19 cellular contexts compared by ENCODE assay signal in the genomic region with DNA sequence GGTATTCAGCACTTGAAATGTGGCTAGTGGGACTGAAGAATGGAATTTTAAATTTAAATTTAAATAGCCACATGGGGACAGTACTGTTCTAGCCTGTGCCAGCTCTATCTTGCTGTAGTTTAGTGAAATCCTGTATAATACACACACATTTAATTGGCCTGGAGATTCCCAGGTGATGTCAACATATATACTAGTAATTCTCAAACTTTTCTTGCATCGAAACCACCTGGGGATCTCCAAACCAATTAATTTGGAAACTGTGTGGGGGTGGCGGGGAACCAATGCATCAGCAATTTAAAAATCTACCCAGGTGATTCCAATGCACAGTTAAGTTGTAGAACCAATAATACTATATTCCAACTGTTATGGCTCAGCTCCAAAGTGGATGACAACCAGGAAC.
A peak's percentile ranks its signal among the peaks of the same experiment; 100 is the strongest.
DNase-seq lines count a peak whose midpoint lies in the region; ATAC-seq, FAIRE-seq and TF ChIP-seq lines count a peak whose summit lies in the region.
"Had no signal": no experiment of that assay in that cellular context is flagged by ENCODE, and none has a peak within 500 bp of the region (broad histone marks: within the 10 kb centered on the region; RNA-seq: fewer than 3 reads in every experiment).

No MANE protein-coding gene starts in this region.

- H4K20me1 ChIP-seq in HepG2 (ENCODE audit: insufficient read depth, low read length): no peaks in the 10 kb centered on the region

- no TSS peak for BruUV-seq in HepG2 (replicated peaks; lab: Mats Ljungman, UMichigan)

- 0% methylated on average over 2 of the region's 2 CpGs for WGBS in HepG2 (ENCODE audit: low lambda C conversion rate)

- no peaks in the 10 kb centered on the region for H3K9me3 ChIP-seq in HepG2 (ENCODE audit: low read length)
- H3K9me3 ChIP-seq: adrenal gland, colonic mucosa had no signal

- in situ Hi-C loops in HepG2 (cut with HindIII; ENCODE audit: extremely low pct_ligation_motif_present, low pct_unique_long_range_greater_than_20kb): no loop called here

- H3K27ac ChIP-seq in HepG2 (ENCODE audit: extremely low read length, insufficient read depth, low read length): no peak overlapping the region
- H3K27ac ChIP-seq: adrenal gland, colonic mucosa had no signal

- no peak for TF ChIP-seq EP300 in HepG2 (IDR thresholded peaks at IDR 0.05; ENCODE audit: low read depth in 2 of 2, low read length in 2 of 2)
- TF ChIP-seq EP300 in HepG2 (CRISPR knock-in tag; IDR thresholded peaks at IDR 0.05; ENCODE audit: borderline replicate concordance): no peak

- FAIRE-seq in HepG2 (lab: Jason Lieb, UNC): no peak
- FAIRE-seq: H54 had no signal

- H2AFZ ChIP-seq in HepG2 (ENCODE audit: low read length): no peak overlapping the region

- DNase-seq in activated T-cell treated with anti-CD3 and anti-CD28 coated beads for 48 hours (ENCODE audit: low read depth) (peak; percentile 20), activated T-cell treated with anti-CD3 and anti-CD28 coated beads for 4 hours (no peak), HepG2 (ENCODE audit: low spot score) (no peak), NCI-H1048 (lab: John Stamatoyannopoulos, UW) (no peak)
- DNase-seq in stimulated activated CD4-positive, alpha-beta T cell treated with anti-CD3 and anti-CD28 coated beads, Interleukin-4, amount 100 ng/mL, for 24 hours: peak; percentile 21
- DNase-seq: activated B cell treated with CpG ODN at 0.5 μM for 24 hours, adrenal gland, colonic mucosa, glutamatergic neuron, left colon, mesenchymal stem cell, NCI-H1105, NCI-H2081 treated with DMSO at 0.1 percent for 48 hours, T-helper 9 cell had no signal

- no peak overlapping the region for H3K4me2 ChIP-seq in HepG2 (ENCODE audit: low read depth, low read length)

- POLR2A ChIA-PET in HepG2 (lab: Yijun Ruan, JAX): no interaction called here

- intact Hi-C loops in HepG2 (cut with micrococcal nuclease; ENCODE audit: unreplicated experiment): no loop called here

- TF ChIP-seq CTCF in HepG2 (CRISPR knock-in tag; IDR thresholded peaks at IDR 0.05): no peak

- no peak for TF ChIP-seq POLR2A in HepG2 (IDR thresholded peaks at IDR 0.05; ENCODE audit: insufficient read depth in 1 of 2, low read depth in 2 of 2, low read length in 2 of 2)

- no peak overlapping the region for H3K4me3 ChIP-seq in HepG2 (replicated peaks in 1 of 3; ENCODE audit: insufficient read depth in 1 of 3, low read depth in 2 of 3, low read length in 3 of 3)
- H3K4me3 ChIP-seq: adrenal gland, colonic mucosa had no signal

- H3K27me3 ChIP-seq in HepG2 (ENCODE audit: control insufficient read depth in 1 of 2, insufficient read depth in 2 of 2, low read length in 2 of 2): no peaks in the 10 kb centered on the region
- H3K27me3 ChIP-seq: adrenal gland, colonic mucosa had no signal

- CTCF ChIA-PET in HepG2 (lab: Yijun Ruan, JAX; ENCODE audit: low intra/inter-chr PET ratio, low total read pairs): no interaction called here

- no peaks in the 10 kb centered on the region for H3K36me3 ChIP-seq in HepG2 (replicated peaks in 1 of 2; ENCODE audit: control insufficient read depth in 1 of 2, insufficient read depth in 2 of 2, low read length in 2 of 2)
- H3K36me3 ChIP-seq: adrenal gland, colonic mucosa had no signal

- no peaks in the 10 kb centered on the region for H3K79me2 ChIP-seq in HepG2 (ENCODE audit: insufficient read depth, low read length)

- ATAC-seq in GM19351 (IDR thresholded peaks at IDR 0.05; ENCODE audit: unreplicated experiment): peak; percentile 37
- peak; percentile 30 for ATAC-seq in HG03432 (IDR thresholded peaks at IDR 0.05; ENCODE audit: unreplicated experiment)
- no peak for ATAC-seq in HepG2
- ATAC-seq in GM21381 (IDR thresholded peaks at IDR 0.05; ENCODE audit: unreplicated experiment): no peak
- ATAC-seq: left colon, Panc1 had no signal

- no peak overlapping the region for H3K9ac ChIP-seq in HepG2 (ENCODE audit: insufficient read depth, low read depth, low read length)

- TF ChIP-seq RAD21 in HepG2 (CRISPR knock-in tag; IDR thresholded peaks at IDR 0.05): no peak

- H3K4me1 ChIP-seq in HepG2 (ENCODE audit: insufficient read depth, low read length): no peaks in the 10 kb centered on the region
- H3K4me1 ChIP-seq: adrenal gland, colonic mucosa had no signal

TF ChIP-seq in HepG2, 621 proteins besides CTCF, POLR2A, EP300 and RAD21:
- TF ChIP-seq KDM6A (CRISPR knock-in tag; IDR thresholded peaks at IDR 0.05; ENCODE audit: low read depth) (no peak), ATRX (CRISPR knock-in tag; IDR thresholded peaks at IDR 0.05; ENCODE audit: borderline replicate concordance) (no peak), ZNF850 (CRISPR knock-in tag; conservative IDR thresholded peaks at IDR 0.05) (no peak), IRF2 (CRISPR knock-in tag; IDR thresholded peaks at IDR 0.05) (no peak), ZFP37 (CRISPR knock-in tag; IDR thresholded peaks at IDR 0.05; ENCODE audit: borderline replicate concordance) (no peak), NFE2L1 (CRISPR knock-in tag; IDR thresholded peaks at IDR 0.05; ENCODE audit: borderline replicate concordance) (no peak), ERF (CRISPR knock-in tag; IDR thresholded peaks at IDR 0.05) (no peak), HOXD1 (CRISPR knock-in tag; IDR thresholded peaks at IDR 0.05) (no peak), CBX1 (IDR thresholded peaks at IDR 0.05; ENCODE audit: low read depth) (no peak), SRSF4 (IDR thresholded peaks at IDR 0.05; ENCODE audit: low read depth, low read length, poor library complexity, severe bottlenecking) (no peak)
- TF ChIP-seq, protein P1, sequence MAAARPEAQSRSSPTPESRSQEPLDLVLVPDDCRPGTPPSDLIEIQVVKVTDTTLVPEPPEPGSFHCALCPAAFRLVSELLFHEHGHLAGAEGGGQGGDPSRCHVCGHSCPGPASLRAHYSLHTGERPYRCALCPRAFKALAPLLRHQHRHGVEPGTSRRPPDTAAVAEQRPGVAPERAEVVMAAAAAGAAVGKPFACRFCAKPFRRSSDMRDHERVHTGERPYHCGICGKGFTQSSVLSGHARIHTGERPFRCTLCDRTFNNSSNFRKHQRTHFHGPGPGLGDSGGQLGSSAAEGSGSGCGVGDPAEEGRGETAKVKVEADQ (CRISPR knock-in tag; IDR thresholded peaks at IDR 0.05; ENCODE audit: borderline replicate concordance): no peak
- TF ChIP-seq, protein P2, sequence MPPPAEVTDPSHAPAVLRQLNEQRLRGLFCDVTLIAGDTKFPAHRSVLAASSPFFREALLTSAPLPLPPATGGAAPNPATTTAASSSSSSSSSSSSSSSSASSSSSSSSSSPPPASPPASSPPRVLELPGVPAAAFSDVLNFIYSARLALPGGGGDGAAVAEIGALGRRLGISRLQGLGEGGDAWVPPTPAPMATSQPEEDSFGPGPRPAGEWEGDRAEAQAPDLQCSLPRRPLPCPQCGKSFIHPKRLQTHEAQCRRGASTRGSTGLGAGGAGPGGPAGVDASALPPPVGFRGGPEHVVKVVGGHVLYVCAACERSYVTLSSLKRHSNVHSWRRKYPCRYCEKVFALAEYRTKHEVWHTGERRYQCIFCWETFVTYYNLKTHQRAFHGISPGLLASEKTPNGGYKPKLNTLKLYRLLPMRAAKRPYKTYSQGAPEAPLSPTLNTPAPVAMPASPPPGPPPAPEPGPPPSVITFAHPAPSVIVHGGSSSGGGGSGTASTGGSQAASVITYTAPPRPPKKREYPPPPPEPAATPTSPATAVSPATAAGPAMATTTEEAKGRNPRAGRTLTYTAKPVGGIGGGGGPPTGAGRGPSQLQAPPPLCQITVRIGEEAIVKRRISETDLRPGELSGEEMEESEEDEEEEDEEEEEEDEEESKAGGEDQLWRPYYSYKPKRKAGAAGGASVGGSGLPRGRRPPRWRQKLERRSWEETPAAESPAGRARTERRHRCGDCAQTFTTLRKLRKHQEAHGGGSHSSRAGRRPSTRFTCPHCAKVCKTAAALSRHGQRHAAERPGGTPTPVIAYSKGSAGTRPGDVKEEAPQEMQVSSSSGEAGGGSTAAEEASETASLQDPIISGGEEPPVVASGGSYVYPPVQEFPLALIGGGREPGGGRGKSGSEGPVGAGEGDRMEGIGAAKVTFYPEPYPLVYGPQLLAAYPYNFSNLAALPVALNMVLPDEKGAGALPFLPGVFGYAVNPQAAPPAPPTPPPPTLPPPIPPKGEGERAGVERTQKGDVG (CRISPR knock-in tag; IDR thresholded peaks at IDR 0.05; ENCODE audit: borderline replicate concordance): no peak
TF ChIP-seq in HepG2: peak in this region for 0.

Comparison
In these comparisons a context has a peak if more than half of its experiments do, and no peak if none do; other contexts are left out.
1. DNase-seq: peak in activated T-cell treated with anti-CD3 and anti-CD28 coated beads for 48 hours (single experiment) and stimulated activated CD4-positive, alpha-beta T cell treated with anti-CD3 and anti-CD28 coated beads, Interleukin-4, amount 100 ng/mL, for 24 hours (single experiment); none in activated T-cell treated with anti-CD3 and anti-CD28 coated beads for 4 hours (single experiment), HepG2 (single experiment) and NCI-H1048 (single experiment).
2. ATAC-seq: peak in GM19351 (single experiment) and HG03432 (single experiment); none in HepG2 (single experiment) and GM21381 (single experiment).